In the genomic region with DNA sequence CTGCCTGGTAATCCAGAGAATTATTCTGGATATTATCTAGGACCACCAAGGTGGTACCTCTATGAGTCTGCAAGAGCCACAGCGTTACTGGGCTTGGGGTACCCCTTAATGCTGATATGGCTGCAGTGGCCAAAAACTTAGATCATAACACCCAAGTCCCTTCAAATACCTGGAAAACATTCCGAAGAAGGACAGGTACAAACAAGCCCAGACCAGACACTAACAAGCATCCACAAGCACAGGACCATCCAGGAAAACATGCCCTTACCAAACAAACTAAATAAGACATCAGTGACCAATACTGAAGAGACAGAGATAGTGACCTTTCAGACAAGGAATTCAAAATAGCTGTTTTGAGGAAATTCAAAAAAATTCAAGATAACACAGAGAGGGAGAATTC, we compare ENCODE assay signal across 23 cellular contexts. TPM values are rescaled to one million over a fixed set of nuclear protein-coding genes. Genes with fewer than 3 reads are reported as not detected.
DNase-seq lines count a peak whose midpoint lies in the region; ATAC-seq, FAIRE-seq and TF ChIP-seq lines count a peak whose summit lies in the region.
"Had no signal": no experiment of that assay in that cellular context is flagged by ENCODE, and none has a peak within 500 bp of the region (broad histone marks: within the 10 kb centered on the region; RNA-seq: fewer than 3 reads in every experiment).

No MANE protein-coding gene starts in this region.

- WGBS in mammary epithelial cell (ENCODE audit: low coverage, missing lambda C conversion rate) = 55% methylated on average over 2 of the region's 2 CpGs
- 98% methylated on average over 2 of the region's 2 CpGs for WGBS in body of pancreas, 2 donors
- 86 to 100% (median 97%) methylated on average over 2 of the region's 2 CpGs for WGBS in adrenal gland, 4 donors

- no TSS peak for BruUV-seq in mammary epithelial cell (replicated peaks; lab: Mats Ljungman, UMichigan)

- peaks cover 16% of the 10 kb centered on the region for H3K4me1 Mint-ChIP-seq in activated T-cell treated with anti-CD3 and anti-CD28 coated beads, Interleukin-2, amount 50 U/mL, for 24 hours (ENCODE audit: low read depth)

- dilution Hi-C loops in mammary epithelial cell (cut with HindIII; ENCODE audit: low sequenced_read_pairs) = loop anchor here (25.0 kb wide), 1 partner anchor 336 kb away; no protein-coding TSS in a partner anchor

- H3K36me3 ChIP-seq in RWPE2 (ENCODE audit: low read depth) (no peaks in the 10 kb centered on the region), mammary epithelial cell (ENCODE audit: insufficient read depth, low read length) (no peaks in the 10 kb centered on the region), body of pancreas (replicated peaks in 1 of 2; ENCODE audit: insufficient read depth in 1 of 2, low read depth in 2 of 2) (no peaks in the 10 kb centered on the region), adrenal gland (replicated peaks in 1 of 2) (no peaks in the 10 kb centered on the region)
- H3K36me3 ChIP-seq: HAP-1 had no signal

- TF ChIP-seq POLR2A in body of pancreas (IDR thresholded peaks at IDR 0.05) (no peak), adrenal gland (IDR thresholded peaks at IDR 0.05) (no peak)

- H3K36me3 Mint-ChIP-seq in activated T-cell treated with anti-CD3 and anti-CD28 coated beads, Interleukin-2, amount 50 U/mL, for 24 hours (ENCODE audit: low read depth) = no peaks in the 10 kb centered on the region

- ATAC-seq in RWPE2 (ENCODE audit: low read depth) (peak; percentile 29; the same call in 2 of the 3 replicates), foreskin keratinocyte (no peak), body of pancreas (no peak), GM19351 (IDR thresholded peaks at IDR 0.05; ENCODE audit: unreplicated experiment) (no peak)

- H3K27ac ChIP-seq in RWPE2 (ENCODE audit: poor library complexity, severe bottlenecking) (no peak overlapping the region), mammary epithelial cell (ENCODE audit: insufficient read depth, low read depth, low read length) (no peak overlapping the region), foreskin keratinocyte (no peak overlapping the region), body of pancreas (no peak overlapping the region), adrenal gland (no peak overlapping the region)

- H2AFZ ChIP-seq in mammary epithelial cell (ENCODE audit: low read depth, low read length) = no peak overlapping the region

- no peaks in the 10 kb centered on the region for H3K27me3 Mint-ChIP-seq in activated T-cell treated with anti-CD3 and anti-CD28 coated beads, Interleukin-2, amount 50 U/mL, for 24 hours
- H3K27me3 Mint-ChIP-seq: CD4-positive, alpha-beta memory T cell had no signal

- CTCF ChIA-PET in mammary epithelial cell (lab: Charles Lee; ENCODE audit: low non-redundant PET) = no interaction called here

- intact Hi-C loops in mammary epithelial cell (cut with micrococcal nuclease) (no loop called here), body of pancreas (cut with DNase I) (no loop called here), adrenal gland (cut with DNase I) (no loop called here)

- no peak overlapping the region for H3K27ac Mint-ChIP-seq in activated T-cell treated with anti-CD3 and anti-CD28 coated beads, Interleukin-2, amount 50 U/mL, for 24 hours
- H3K27ac Mint-ChIP-seq: HFFc6 had no signal

- no peaks in the 10 kb centered on the region for H4K20me1 ChIP-seq in mammary epithelial cell (ENCODE audit: insufficient read depth, low read length)

- in situ Hi-C loops in mammary epithelial cell (cut with MboI; ENCODE audit: low sequenced_read_pairs in 2 of 2) = loop anchor here (25.0 kb wide), 2 partner anchors 336 to 436 kb away; no protein-coding TSS in a partner anchor

- H3K4me3 Mint-ChIP-seq in activated T-cell treated with anti-CD3 and anti-CD28 coated beads, Interleukin-2, amount 50 U/mL, for 24 hours = no peak overlapping the region
- H3K4me3 Mint-ChIP-seq: CD4-positive, alpha-beta memory T cell; HFFc6 had no signal

- FAIRE-seq in TTC549 (lab: Jason Lieb, UNC) = peak; percentile 70
- FAIRE-seq: GM12892, H54 had no signal

- H3K27me3 ChIP-seq in RWPE2 (ENCODE audit: insufficient read depth, poor library complexity, severe bottlenecking) (no peaks in the 10 kb centered on the region), mammary epithelial cell (ENCODE audit: insufficient read depth, low read length) (no peaks in the 10 kb centered on the region), foreskin keratinocyte (no peaks in the 10 kb centered on the region), body of pancreas (no peaks in the 10 kb centered on the region), adrenal gland (no peaks in the 10 kb centered on the region)

- H3K4me1 ChIP-seq in RWPE2 (ENCODE audit: insufficient read depth, poor library complexity, severe bottlenecking) (peaks cover 17% of the 10 kb centered on the region), mammary epithelial cell (ENCODE audit: insufficient read depth, low read length) (peaks cover 14% of the 10 kb centered on the region), foreskin keratinocyte (peaks cover under 1% of the 10 kb centered on the region), body of pancreas (no peaks in the 10 kb centered on the region), adrenal gland (replicated peaks in 1 of 2) (peaks cover 0 to 6% of the 10 kb centered on the region in 2 donors)
- H3K4me1 ChIP-seq: HAP-1 had no signal

- TF ChIP-seq CTCF in RWPE2 (IDR thresholded peaks at IDR 0.05; ENCODE audit: poor library complexity, severe bottlenecking) (no peak), mammary epithelial cell (conservative IDR thresholded peaks at IDR 0.05 in 1 of 2, IDR thresholded peaks at IDR 0.05 in 1 of 2; ENCODE audit: extremely low read depth in 1 of 2, insufficient read depth in 1 of 2, low read depth in 1 of 2, low read length in 2 of 2) (no peak), foreskin keratinocyte (conservative IDR thresholded peaks at IDR 0.05) (no peak), body of pancreas (IDR thresholded peaks at IDR 0.05) (no peak), adrenal gland (IDR thresholded peaks at IDR 0.05) (no peak)

- DNase-seq in RWPE2 (ENCODE audit: low spot score) (no peak), mammary epithelial cell (peak; percentile 46), foreskin keratinocyte (peak; percentile 67 to 86), body of pancreas (no peak), adrenal gland (no peak)
- DNase-seq in activated T-cell treated with anti-CD3 and anti-CD28 coated beads, Interleukin-2, amount 50 U/mL, for 24 hours = no peak
- DNase-seq: C1 segment of cervical spinal cord; Calu3; CD4-positive, alpha-beta memory T cell; COR-L47; DMS53; DMS79 treated with DMSO at 0.1 percent for 48 hours; GOT3; HFFc6 had no signal

- H3K4me3 ChIP-seq in RWPE2 (ENCODE audit: severe bottlenecking) = no peak overlapping the region
- no peak overlapping the region for H3K4me3 ChIP-seq in mammary epithelial cell (replicated peaks in 1 of 3; ENCODE audit: insufficient read depth in 1 of 3, low read depth in 2 of 3, low read length in 3 of 3)
- no peak overlapping the region for H3K4me3 ChIP-seq in body of pancreas
- H3K4me3 ChIP-seq in adrenal gland = no peak overlapping the region
- H3K4me3 ChIP-seq: HAP-1 had no signal

- H3K9me3 ChIP-seq in RWPE2 (ENCODE audit: severe bottlenecking) (no peaks in the 10 kb centered on the region), mammary epithelial cell (replicated peaks; ENCODE audit: insufficient read depth, low read length) (no peaks in the 10 kb centered on the region), body of pancreas (no peaks in the 10 kb centered on the region), adrenal gland (replicated peaks in 1 of 3) (no peaks in the 10 kb centered on the region)
- H3K9me3 ChIP-seq: HAP-1 had no signal

- H3K9ac ChIP-seq in mammary epithelial cell (ENCODE audit: insufficient read depth, low read length) = no peak overlapping the region

- no peaks in the 10 kb centered on the region for H3K79me2 ChIP-seq in mammary epithelial cell (ENCODE audit: insufficient read depth, low read length)

- no peak overlapping the region for H3K4me2 ChIP-seq in mammary epithelial cell (ENCODE audit: insufficient read depth, low read depth, low read length)

- H3K9me3 Mint-ChIP-seq in activated T-cell treated with anti-CD3 and anti-CD28 coated beads, Interleukin-2, amount 50 U/mL, for 24 hours = no peaks in the 10 kb centered on the region
- H3K9me3 Mint-ChIP-seq: HFFc6 had no signal

RNA-seq across cellular contexts. Expression of gene C1orf105, which starts 2.9 kb away (rescaled TPM):
- not detected for total RNA-seq in mammary epithelial cell
- polyA plus RNA-seq in mammary epithelial cell = not detected
- not detected for polyA minus RNA-seq in mammary epithelial cell
- not detected in 2 replicates for total RNA-seq in foreskin keratinocyte
- not detected in 2 replicates for polyA plus RNA-seq in foreskin keratinocyte
- not detected for total RNA-seq in body of pancreas
- total RNA-seq in adrenal gland = under 1 TPM in 2 of 8 donors, not detected in 6; 0.39 to 0.80 TPM
- under 1 TPM in 1 of 3 donors, not detected in 2; 0.37 TPM for polyA plus RNA-seq in adrenal gland
- total RNA-seq: A172; A673; Calu3; CD4-positive, alpha-beta memory T cell; Daoy; HFFc6 had no signal
- polyA plus RNA-seq: BJ; CD4-positive, alpha-beta memory T cell had no signal

RNA-seq across cellular contexts. Expression of gene PIGC, which starts 20.5 kb away (rescaled TPM):
- 10 to 100 TPM; 17.7 to 18.3 TPM for total RNA-seq in mammary epithelial cell
- polyA plus RNA-seq in mammary epithelial cell = 18.5 TPM
- polyA minus RNA-seq in mammary epithelial cell = 15.7 TPM
- total RNA-seq in foreskin keratinocyte = 22.8 and 25.1 TPM in 2 replicates
- polyA plus RNA-seq in foreskin keratinocyte = 20.1 and 21.7 TPM in 2 replicates
- 10 to 100 TPM; 16.5 to 18.4 TPM for total RNA-seq in body of pancreas
- total RNA-seq in adrenal gland = 10 to 100 TPM; 19.7 to 33.6 (median 25.2) TPM
- polyA plus RNA-seq in adrenal gland = 10 to 100 TPM; 20.3 to 30.9 (median 27.7) TPM

Comparison
In these comparisons a context has a peak if more than half of its experiments do, and no peak if none do; other contexts are left out.
1. DNase-seq: peak in mammary epithelial cell (single experiment) and foreskin keratinocyte (2 of 2); none in RWPE2 (single experiment), activated T-cell treated with anti-CD3 and anti-CD28 coated beads, Interleukin-2, amount 50 U/mL, for 24 hours (single experiment), body of pancreas (0 of 4) and adrenal gland (0 of 7).